8 cellular contexts compared by ENCODE assay signal in the genomic region with DNA sequence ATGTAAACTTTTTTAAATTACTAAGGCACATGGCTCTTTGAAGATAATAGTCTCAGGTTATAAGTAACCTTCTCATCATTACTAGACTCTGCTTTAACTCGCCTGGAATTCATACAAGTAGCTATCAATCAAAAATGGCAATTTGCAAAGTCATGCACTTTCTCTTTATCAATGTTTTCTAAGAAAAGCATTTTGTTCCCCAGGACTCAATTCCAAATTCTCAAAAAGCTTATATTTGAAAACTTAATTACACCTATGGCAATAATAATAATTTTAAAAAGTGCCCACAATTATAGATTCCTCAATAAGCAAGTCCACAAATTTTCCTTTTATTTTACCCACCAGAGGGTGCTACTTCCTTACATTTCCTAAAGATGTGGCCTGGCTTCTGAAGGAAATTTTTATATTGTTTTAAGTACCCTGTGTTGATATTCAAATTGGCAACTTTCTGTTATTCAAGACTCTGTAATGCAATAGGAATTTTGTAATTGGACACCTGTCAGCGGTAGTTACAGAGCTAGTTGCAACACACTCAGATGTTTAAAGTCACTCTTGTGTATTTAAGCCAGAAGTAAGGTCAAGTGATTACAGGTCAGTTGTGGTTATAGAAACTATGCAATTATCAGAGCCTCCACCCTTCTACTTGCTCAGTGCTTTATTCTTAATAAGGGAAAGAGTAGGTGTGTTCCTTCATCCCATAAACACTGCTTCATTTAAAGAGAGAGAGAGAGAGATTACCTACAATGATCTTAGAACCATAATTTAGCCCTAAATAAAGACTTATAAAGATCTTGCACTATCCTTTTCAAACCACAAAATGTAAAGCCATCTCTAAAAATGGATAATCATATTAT. TPM values are rescaled to one million over a fixed set of nuclear protein-coding genes. Genes with fewer than 3 reads are reported as not detected.
DNase-seq lines count a peak whose midpoint lies in the region; ATAC-seq, FAIRE-seq and TF ChIP-seq lines count a peak whose summit lies in the region.

No MANE protein-coding gene starts in this region.

- H3K27ac ChIP-seq in HepG2 (ENCODE audit: extremely low read length, insufficient read depth, low read length): no peak overlapping the region

- BruUV-seq in HepG2 (replicated peaks; lab: Mats Ljungman, UMichigan): no TSS peak

- peak; percentile 51 for DNase-seq in DMS114 treated with DMSO at 0.1 percent for 48 hours (lab: John Stamatoyannopoulos, UW; ENCODE audit: unreplicated experiment)
- DNase-seq in NCI-H524 treated with DMSO at 0.1 percent for 48 hours (lab: John Stamatoyannopoulos, UW): peak; percentile 20
- peak; percentile 29 for DNase-seq in cerebellar cortex (ENCODE audit: low spot score)
- peak; percentile 86 for DNase-seq in HepG2 (ENCODE audit: low spot score)
- no peak for DNase-seq in activated T-cell treated with anti-CD3 and anti-CD28 coated beads, Interleukin-2, amount 50 U/mL, for 24 hours
- no peak for DNase-seq in lower leg skin (ENCODE audit: low spot score in 2 of 2)
- no peak for DNase-seq in activated naive CD4-positive, alpha-beta T cell treated with anti-CD3 and anti-CD28 coated beads, Interleukin-2, amount 10 ng/mL, durations not matched to agents 7 days and 5 days

- H3K4me1 Mint-ChIP-seq in activated T-cell treated with anti-CD3 and anti-CD28 coated beads, Interleukin-2, amount 50 U/mL, for 24 hours (ENCODE audit: low read depth): no peaks in the 10 kb centered on the region
- no peaks in the 10 kb centered on the region for H3K4me1 Mint-ChIP-seq in activated naive CD4-positive, alpha-beta T cell treated with anti-CD3 and anti-CD28 coated beads, Interleukin-2, amount 10 ng/mL, durations not matched to agents 7 days and 5 days

- FAIRE-seq in HepG2 (lab: Jason Lieb, UNC): peak; percentile 74

- H3K36me3 ChIP-seq in HepG2 (replicated peaks in 1 of 2; ENCODE audit: control insufficient read depth in 1 of 2, insufficient read depth in 2 of 2, low read length in 2 of 2): no peaks in the 10 kb centered on the region

- TF ChIP-seq POLR2A in HepG2 (IDR thresholded peaks at IDR 0.05; ENCODE audit: insufficient read depth in 1 of 2, low read depth in 2 of 2, low read length in 2 of 2): no peak
- no peak for TF ChIP-seq POLR2A in lower leg skin (IDR thresholded peaks at IDR 0.05)

- 7% methylated on average over 2 of the region's 2 CpGs for WGBS in HepG2 (ENCODE audit: low lambda C conversion rate)
- WGBS in lower leg skin, 2 donors: 40 to 46% methylated on average over 2 of the region's 2 CpGs

- H3K36me3 Mint-ChIP-seq in activated T-cell treated with anti-CD3 and anti-CD28 coated beads, Interleukin-2, amount 50 U/mL, for 24 hours (ENCODE audit: low read depth): no peaks in the 10 kb centered on the region
- no peaks in the 10 kb centered on the region for H3K36me3 Mint-ChIP-seq in activated naive CD4-positive, alpha-beta T cell treated with anti-CD3 and anti-CD28 coated beads, Interleukin-2, amount 10 ng/mL, durations not matched to agents 7 days and 5 days

- in situ Hi-C loops in HepG2 (cut with HindIII; ENCODE audit: extremely low pct_ligation_motif_present, low pct_unique_long_range_greater_than_20kb): no loop called here

- peak; percentile 55 for ATAC-seq in HG02885 (IDR thresholded peaks at IDR 0.05; ENCODE audit: poor library complexity, unreplicated experiment)
- peak; percentile 93 for ATAC-seq in HepG2

- H3K4me3 Mint-ChIP-seq in activated T-cell treated with anti-CD3 and anti-CD28 coated beads, Interleukin-2, amount 50 U/mL, for 24 hours: no peak overlapping the region
- H3K4me3 Mint-ChIP-seq in activated naive CD4-positive, alpha-beta T cell treated with anti-CD3 and anti-CD28 coated beads, Interleukin-2, amount 10 ng/mL, durations not matched to agents 7 days and 5 days: no peak overlapping the region

- POLR2A ChIA-PET in HepG2 (lab: Yijun Ruan, JAX): interaction anchor here (2.3 kb wide), 1 partner anchor 49 kb away, joined by 13 read pairs; the partner anchor contains the start of gene WASL

- H3K9me3 ChIP-seq in HepG2 (ENCODE audit: low read length): no peaks in the 10 kb centered on the region

- H3K9me3 Mint-ChIP-seq in activated T-cell treated with anti-CD3 and anti-CD28 coated beads, Interleukin-2, amount 50 U/mL, for 24 hours: no peaks in the 10 kb centered on the region
- no peaks in the 10 kb centered on the region for H3K9me3 Mint-ChIP-seq in activated naive CD4-positive, alpha-beta T cell treated with anti-CD3 and anti-CD28 coated beads, Interleukin-2, amount 10 ng/mL, durations not matched to agents 7 days and 5 days

- no peak overlapping the region for H2AFZ ChIP-seq in HepG2 (ENCODE audit: low read length)

- no peak overlapping the region for H3K9ac ChIP-seq in HepG2 (ENCODE audit: insufficient read depth, low read depth, low read length)

- peak overlapping the region; percentile 25; the same call in 1 of the 2 replicates for H3K4me2 ChIP-seq in HepG2 (ENCODE audit: low read depth, low read length)

- H3K27me3 Mint-ChIP-seq in activated T-cell treated with anti-CD3 and anti-CD28 coated beads, Interleukin-2, amount 50 U/mL, for 24 hours: peaks cover 3% of the 10 kb centered on the region
- peaks cover 3% of the 10 kb centered on the region for H3K27me3 Mint-ChIP-seq in activated naive CD4-positive, alpha-beta T cell treated with anti-CD3 and anti-CD28 coated beads, Interleukin-2, amount 10 ng/mL, durations not matched to agents 7 days and 5 days

- H3K27me3 ChIP-seq in HepG2 (ENCODE audit: control insufficient read depth in 1 of 2, insufficient read depth in 2 of 2, low read length in 2 of 2): no peaks in the 10 kb centered on the region

- no peaks in the 10 kb centered on the region for H4K20me1 ChIP-seq in HepG2 (ENCODE audit: insufficient read depth, low read length)

- H3K4me3 ChIP-seq in HepG2 (replicated peaks in 1 of 3; ENCODE audit: insufficient read depth in 1 of 3, low read depth in 2 of 3, low read length in 3 of 3) (no peak overlapping the region), lower leg skin (ENCODE audit: low read depth, poor library complexity, severe bottlenecking) (no peak overlapping the region)

- intact Hi-C loops in HepG2 (cut with micrococcal nuclease; ENCODE audit: unreplicated experiment): loop anchor here (1.0 to 5.0 kb wide), 5 partner anchors 51 to 166 kb away; no protein-coding TSS in a partner anchor
- intact Hi-C loops in lower leg skin (cut with DNase I; ENCODE audit: low total_unique reads): no loop called here

- peak; percentile 23; the same call in 1 of the 2 replicates for TF ChIP-seq RAD21 in HepG2 (CRISPR knock-in tag; IDR thresholded peaks at IDR 0.05)

- H3K79me2 ChIP-seq in HepG2 (ENCODE audit: insufficient read depth, low read length): no peaks in the 10 kb centered on the region

- CTCF ChIA-PET in HepG2 (lab: Yijun Ruan, JAX; ENCODE audit: low intra/inter-chr PET ratio, low total read pairs): interaction anchor here (2.4 kb wide), 1 partner anchor 68 kb away, joined by 16 read pairs; no protein-coding TSS in a partner anchor
- CTCF ChIA-PET in activated naive CD4-positive, alpha-beta T cell treated with anti-CD3 and anti-CD28 coated beads, Interleukin-2, amount 10 ng/mL, durations not matched to agents 7 days and 5 days (lab: Charles Lee): interaction anchor here (0.7 to 3.2 kb wide), 13 partner anchors 9 to 173 kb away, joined by 3 to 39 read pairs (median 4); partner anchors contain the start of gene HYAL4

- no peak overlapping the region for H3K27ac Mint-ChIP-seq in activated T-cell treated with anti-CD3 and anti-CD28 coated beads, Interleukin-2, amount 50 U/mL, for 24 hours
- no peak overlapping the region for H3K27ac Mint-ChIP-seq in activated naive CD4-positive, alpha-beta T cell treated with anti-CD3 and anti-CD28 coated beads, Interleukin-2, amount 10 ng/mL, durations not matched to agents 7 days and 5 days

- TF ChIP-seq CTCF in HepG2 (CRISPR knock-in tag; IDR thresholded peaks at IDR 0.05) (peak; percentile 27), lower leg skin (IDR thresholded peaks at IDR 0.05) (no peak)

- TF ChIP-seq EP300 in HepG2 (IDR thresholded peaks at IDR 0.05; ENCODE audit: low read depth in 2 of 2, low read length in 2 of 2) (peak in 1 of 2 experiments; percentile 83; a peak in 3 of 4 replicates), HepG2 (CRISPR knock-in tag; IDR thresholded peaks at IDR 0.05; ENCODE audit: borderline replicate concordance) (peak; percentile 49; the same call in 1 of the 2 replicates)

- peaks cover 40% of the 10 kb centered on the region for H3K4me1 ChIP-seq in HepG2 (ENCODE audit: insufficient read depth, low read length)

RNA-seq across cellular contexts. Expression of gene HYAL4, which starts 47.1 kb away (rescaled TPM):
- total RNA-seq in HepG2 (2016; rRNA removed; fragmentation: Illumina TruSeq; extraction: Trizol) (not detected in 2 replicates), lower leg skin (1 to 10 TPM in 3 of 4 donors, not detected in 1; 1.5 to 2.9 (median 2.2) TPM)
- total RNA-seq in HepG2 (2016; cell fraction: cytosol; rRNA removed; fragmentation: Illumina TruSeq; extraction: Trizol; ENCODE audit: low read depth): not detected in 2 replicates
- not detected in 2 replicates for total RNA-seq in HepG2 (2016; cell fraction: insoluble cytoplasmic fraction; rRNA removed; fragmentation: Illumina TruSeq; extraction: Trizol)
- not detected in 2 replicates for total RNA-seq in HepG2 (2016; cell fraction: membrane; rRNA removed; fragmentation: Illumina TruSeq; extraction: Trizol)
- total RNA-seq in HepG2 (2016; cell fraction: nucleus; rRNA removed; fragmentation: Illumina TruSeq; extraction: Trizol): not detected in 2 replicates
- not detected in 2 replicates for polyA plus RNA-seq in HepG2 (2011; rRNA removed)
- polyA plus RNA-seq in HepG2 (2011; cell fraction: cytosol; rRNA removed): not detected in 2 replicates
- polyA plus RNA-seq in HepG2 (2011; cell fraction: nucleus; rRNA removed): not detected in 2 replicates
- polyA plus RNA-seq in HepG2 (2012): not detected in 2 replicates
- polyA plus RNA-seq in HepG2 (2016; cell fraction: cytosol; fragmentation: Illumina TruSeq; extraction: Trizol; ENCODE audit: low read depth): not detected in 2 replicates
- polyA plus RNA-seq in HepG2 (2016; cell fraction: insoluble cytoplasmic fraction; fragmentation: Illumina TruSeq; extraction: Trizol; ENCODE audit: low read depth): not detected in 2 replicates
- polyA plus RNA-seq in HepG2 (2016; cell fraction: membrane; fragmentation: Illumina TruSeq; extraction: Trizol; ENCODE audit: low read depth): not detected in 2 replicates
- polyA plus RNA-seq in HepG2 (2016; cell fraction: nucleus; fragmentation: Illumina TruSeq; extraction: Trizol; ENCODE audit: insufficient read depth, low read depth): not detected in 2 replicates
- polyA minus RNA-seq in HepG2 (2011; rRNA and poly(A)+ RNA removed; ENCODE audit: low replicate concordance): 0.26 TPM in 1 of 2 replicates, not detected in the other
- polyA minus RNA-seq in HepG2 (2011; cell fraction: cytosol; rRNA and poly(A)+ RNA removed): not detected in 2 replicates
- not detected in 2 replicates for polyA minus RNA-seq in HepG2 (2011; cell fraction: nucleus; rRNA and poly(A)+ RNA removed)

RNA-seq across cellular contexts. Expression of gene WASL, which starts 49.1 kb away (rescaled TPM):
- total RNA-seq in HepG2 (2016; rRNA removed; fragmentation: Illumina TruSeq; extraction: Trizol) (12.8 and 18.7 TPM in 2 replicates), lower leg skin (10 to 100 TPM; 30.4 to 41.4 (median 34.2) TPM)
- 3.0 and 3.2 TPM in 2 replicates for total RNA-seq in HepG2 (2016; cell fraction: cytosol; rRNA removed; fragmentation: Illumina TruSeq; extraction: Trizol; ENCODE audit: low read depth)
- 13.0 and 16.0 TPM in 2 replicates for total RNA-seq in HepG2 (2016; cell fraction: insoluble cytoplasmic fraction; rRNA removed; fragmentation: Illumina TruSeq; extraction: Trizol)
- total RNA-seq in HepG2 (2016; cell fraction: membrane; rRNA removed; fragmentation: Illumina TruSeq; extraction: Trizol): 15.3 and 16.6 TPM in 2 replicates
- total RNA-seq in HepG2 (2016; cell fraction: nucleus; rRNA removed; fragmentation: Illumina TruSeq; extraction: Trizol): 19.0 and 19.2 TPM in 2 replicates
- polyA plus RNA-seq in HepG2 (2011; rRNA removed): 7.4 and 7.9 TPM in 2 replicates
- 3.5 and 5.6 TPM in 2 replicates for polyA plus RNA-seq in HepG2 (2011; cell fraction: cytosol; rRNA removed)
- polyA plus RNA-seq in HepG2 (2011; cell fraction: nucleus; rRNA removed): 5.9 and 6.1 TPM in 2 replicates
- polyA plus RNA-seq in HepG2 (2012): 16.9 and 18.9 TPM in 2 replicates
- polyA plus RNA-seq in HepG2 (2016; cell fraction: cytosol; fragmentation: Illumina TruSeq; extraction: Trizol; ENCODE audit: low read depth): 1.6 and 2.1 TPM in 2 replicates
- 22.0 and 25.2 TPM in 2 replicates for polyA plus RNA-seq in HepG2 (2016; cell fraction: insoluble cytoplasmic fraction; fragmentation: Illumina TruSeq; extraction: Trizol; ENCODE audit: low read depth)
- polyA plus RNA-seq in HepG2 (2016; cell fraction: membrane; fragmentation: Illumina TruSeq; extraction: Trizol; ENCODE audit: low read depth): 10.0 and 10.9 TPM in 2 replicates
- polyA plus RNA-seq in HepG2 (2016; cell fraction: nucleus; fragmentation: Illumina TruSeq; extraction: Trizol; ENCODE audit: insufficient read depth, low read depth): 14.1 and 14.5 TPM in 2 replicates
- polyA minus RNA-seq in HepG2 (2011; rRNA and poly(A)+ RNA removed; ENCODE audit: low replicate concordance): 5.6 and 8.7 TPM in 2 replicates
- polyA minus RNA-seq in HepG2 (2011; cell fraction: cytosol; rRNA and poly(A)+ RNA removed): 6.8 and 9.4 TPM in 2 replicates
- 30.8 and 37.2 TPM in 2 replicates for polyA minus RNA-seq in HepG2 (2011; cell fraction: nucleus; rRNA and poly(A)+ RNA removed)

Comparison
In these comparisons a context has a peak if more than half of its experiments do, and no peak if none do; other contexts are left out.
1. DNase-seq: peak in DMS114 treated with DMSO at 0.1 percent for 48 hours (single experiment), NCI-H524 treated with DMSO at 0.1 percent for 48 hours (single experiment), cerebellar cortex (single experiment) and HepG2 (single experiment); none in activated T-cell treated with anti-CD3 and anti-CD28 coated beads, Interleukin-2, amount 50 U/mL, for 24 hours (single experiment), lower leg skin (0 of 2) and activated naive CD4-positive, alpha-beta T cell treated with anti-CD3 and anti-CD28 coated beads, Interleukin-2, amount 10 ng/mL, durations not matched to agents 7 days and 5 days (single experiment).